9 cellular contexts compared by ENCODE assay signal in the genomic region with DNA sequence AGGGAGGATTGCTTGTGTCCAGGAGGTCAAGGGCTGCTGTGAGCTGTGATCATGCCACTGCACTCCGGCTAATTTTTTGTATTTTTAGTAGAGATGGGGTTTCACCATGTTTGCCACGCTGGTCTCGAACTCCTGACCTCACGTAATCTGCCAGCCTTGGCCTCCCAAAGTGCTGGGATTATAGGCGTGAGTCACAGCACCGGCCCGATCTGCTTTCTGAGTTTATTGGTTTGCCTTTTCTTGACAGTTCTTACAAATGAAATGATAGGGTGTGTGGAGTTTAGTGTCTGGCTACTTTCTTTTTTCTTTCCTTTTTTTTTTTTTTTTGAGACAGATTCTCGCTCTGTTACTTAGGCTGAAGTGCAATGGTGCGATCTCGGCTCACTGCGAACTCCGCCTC. TPM values are rescaled to one million over a fixed set of nuclear protein-coding genes. Genes with fewer than 3 reads are reported as not detected.
DNase-seq lines count a peak whose midpoint lies in the region; ATAC-seq, FAIRE-seq and TF ChIP-seq lines count a peak whose summit lies in the region.
"Had no signal": no experiment of that assay in that cellular context is flagged by ENCODE, and none has a peak within 500 bp of the region (broad histone marks: within the 10 kb centered on the region; RNA-seq: fewer than 3 reads in every experiment).

No MANE protein-coding gene starts in this region.

- CTCF ChIA-PET in OCI-LY7 (lab: Charles Lee; ENCODE audit: unreplicated experiment) (no interaction called here), endothelial cell of umbilical vein (lab: Charles Lee) (interaction anchor here (0.6 to 2.1 kb wide), 3 partner anchors 10 to 55 kb away, joined by 3 to 18 read pairs (median 3); no protein-coding TSS in a partner anchor)

- H3K4me2 ChIP-seq in DOHH2 (ENCODE audit: low read length) (peak overlapping the region; percentile 78), OCI-LY7 (ENCODE audit: low read length) (peak overlapping the region; percentile 68), endothelial cell of umbilical vein (ENCODE audit: insufficient read depth, low read length) (peak overlapping the region; percentile 83)

- WGBS in prostate gland = 61% methylated on average over 12 of the region's 12 CpGs

- no peak overlapping the region for H3K9ac ChIP-seq in endothelial cell of umbilical vein (replicated peaks; ENCODE audit: extremely low read depth, insufficient read depth, low read length)

- DNase-seq in OCI-LY7 (ENCODE audit: low spot score) (no peak), endothelial cell of umbilical vein (ENCODE audit: low read depth, low spot score) (no peak), prostate gland (ENCODE audit: low spot score) (no peak), urothelium cell line (ENCODE audit: low spot score) (no peak)
- DNase-seq: NCI-H187 treated with DMSO at 0.1 percent for 48 hours had no signal

- FAIRE-seq in endothelial cell of umbilical vein (lab: Jason Lieb, UNC) = no peak
- no peak for FAIRE-seq in urothelium cell line (lab: Jason Lieb, UNC)

- no peak for TF ChIP-seq CTCF in DOHH2 (IDR thresholded peaks at IDR 0.05; ENCODE audit: low read depth, low read length, poor library complexity, severe bottlenecking)
- TF ChIP-seq CTCF in OCI-LY7 (conservative IDR thresholded peaks at IDR 0.05; ENCODE audit: low read length) = no peak
- no peak for TF ChIP-seq CTCF in endothelial cell of umbilical vein (IDR thresholded peaks at IDR 0.05; ENCODE audit: extremely low read depth in 1 of 2, insufficient read depth in 1 of 2, low read depth in 1 of 2, low read length in 2 of 2)
- TF ChIP-seq CTCF in prostate gland (IDR thresholded peaks at IDR 0.05) = no peak

- no peak overlapping the region for H3K27ac ChIP-seq in DOHH2 (ENCODE audit: low read depth, low read length)
- H3K27ac ChIP-seq in OCI-LY7 (ENCODE audit: low read depth, low read length, poor library complexity, severe bottlenecking) = no peak overlapping the region
- H3K27ac ChIP-seq in endothelial cell of umbilical vein (ENCODE audit: insufficient read depth, low read depth, low read length) = no peak overlapping the region
- peak overlapping the region in 1 of 2 donors; percentile 58 for H3K27ac ChIP-seq in prostate gland

- H3K4me3 ChIP-seq in DOHH2 (ENCODE audit: low read length) (peak overlapping the region; percentile 89), OCI-LY7 (ENCODE audit: low read depth, low read length, poor library complexity, severe bottlenecking) (peak overlapping the region; percentile 81), endothelial cell of umbilical vein (replicated peaks in 1 of 3; ENCODE audit: insufficient read depth in 1 of 3, low read depth in 1 of 3, low read length in 3 of 3) (peak overlapping the region in 2 of 3 experiments; percentile 80 to 87), prostate gland (peak overlapping the region; percentile 63 to 70)

- intact Hi-C loops in OCI-LY7 (cut with micrococcal nuclease; ENCODE audit: unreplicated experiment) = no loop called here
- intact Hi-C loops in endothelial cell of umbilical vein (cut with micrococcal nuclease) = loop anchor here (2.0 to 5.0 kb wide), 2 partner anchors 50 to 60 kb away; no protein-coding TSS in a partner anchor
- intact Hi-C loops in prostate gland (cut with DNase I) = no loop called here

- H3K79me2 ChIP-seq in DOHH2 (ENCODE audit: control insufficient read depth, low read length) (peaks cover 33% of the 10 kb centered on the region), OCI-LY7 (ENCODE audit: insufficient read depth, low read depth, low read length) (peaks cover 5% of the 10 kb centered on the region; the same call in 1 of the 2 replicates), endothelial cell of umbilical vein (ENCODE audit: control insufficient read depth, insufficient read depth, low read length) (peaks cover 2% of the 10 kb centered on the region)

- H3K9me2 ChIP-seq in DOHH2 (replicated peaks; ENCODE audit: control insufficient read depth, low read length) = no peaks in the 10 kb centered on the region
- H3K9me2 ChIP-seq in OCI-LY7 (ENCODE audit: insufficient read depth, low read length) = no peaks in the 10 kb centered on the region

- no peaks in the 10 kb centered on the region for H3K9me3 ChIP-seq in DOHH2 (ENCODE audit: control insufficient read depth, insufficient read depth, low read length)
- no peaks in the 10 kb centered on the region for H3K9me3 ChIP-seq in OCI-LY7 (ENCODE audit: low read length)
- H3K9me3 ChIP-seq in endothelial cell of umbilical vein (replicated peaks; ENCODE audit: control insufficient read depth, insufficient read depth, low read length) = no peaks in the 10 kb centered on the region
- H3K9me3 ChIP-seq in prostate gland = no peaks in the 10 kb centered on the region

- H3F3A ChIP-seq in DOHH2 (ENCODE audit: control insufficient read depth, insufficient read depth) = peaks cover 3% of the 10 kb centered on the region; the same call in 1 of the 2 replicates

- dilution Hi-C loops in endothelial cell of umbilical vein (cut with MboI; ENCODE audit: extremely low pct_ligation_motif_present, low sequenced_read_pairs) = no loop called here

- no peaks in the 10 kb centered on the region for H3K9me1 ChIP-seq in endothelial cell of umbilical vein (replicated peaks; ENCODE audit: control insufficient read depth, extremely low read depth, insufficient read depth, low read length)

- BruUV-seq in OCI-LY7 (replicated peaks; lab: Mats Ljungman, UMichigan) = no TSS peak
- BruUV-seq in endothelial cell of umbilical vein (replicated peaks; lab: Mats Ljungman, UMichigan) = no TSS peak

- H4K20me1 ChIP-seq in DOHH2 (ENCODE audit: control insufficient read depth, insufficient read depth, low read depth, low read length) (no peaks in the 10 kb centered on the region), OCI-LY7 (ENCODE audit: insufficient read depth, low read length) (no peaks in the 10 kb centered on the region), endothelial cell of umbilical vein (replicated peaks; ENCODE audit: control insufficient read depth, extremely low read depth, insufficient read depth, low read length) (no peaks in the 10 kb centered on the region)

- H2AFZ ChIP-seq in OCI-LY7 (ENCODE audit: low read length) (peak overlapping the region; percentile 57; the same call in 1 of the 2 replicates), endothelial cell of umbilical vein (ENCODE audit: low read depth, low read length) (peak overlapping the region; percentile 98)

- ATAC-seq in HG02981 (IDR thresholded peaks at IDR 0.05; ENCODE audit: unreplicated experiment) (no peak), GM19035 (IDR thresholded peaks at IDR 0.05; ENCODE audit: unreplicated experiment) (no peak), HG02885 (IDR thresholded peaks at IDR 0.05; ENCODE audit: poor library complexity, unreplicated experiment) (no peak)

- H3K27me3 ChIP-seq in DOHH2 (ENCODE audit: control insufficient read depth, low read length) = no peaks in the 10 kb centered on the region
- H3K27me3 ChIP-seq in endothelial cell of umbilical vein (ENCODE audit: control insufficient read depth in 2 of 2, insufficient read depth in 2 of 2, low read length in 2 of 2) = no peaks in the 10 kb centered on the region
- no peaks in the 10 kb centered on the region for H3K27me3 ChIP-seq in prostate gland (replicated peaks; ENCODE audit: insufficient read depth)

- peaks cover 24% of the 10 kb centered on the region for H3K4me1 ChIP-seq in DOHH2 (ENCODE audit: control insufficient read depth, low read length)
- H3K4me1 ChIP-seq in OCI-LY7 (ENCODE audit: insufficient read depth, low read length, poor library complexity, severe bottlenecking) = peaks cover 22% of the 10 kb centered on the region
- H3K4me1 ChIP-seq in endothelial cell of umbilical vein (ENCODE audit: control insufficient read depth, extremely low read depth, insufficient read depth, low read length) = peaks cover 7% of the 10 kb centered on the region
- no peaks in the 10 kb centered on the region for H3K4me1 ChIP-seq in prostate gland (replicated peaks)

- POLR2A ChIA-PET in OCI-LY7 (lab: Charles Lee) = interaction anchor here (1.0 to 1.4 kb wide), 3 partner anchors 28 to 55 kb away, joined by 3 read pairs; no protein-coding TSS in a partner anchor
- POLR2A ChIA-PET in endothelial cell of umbilical vein (lab: Charles Lee) = interaction anchor here (0.6 to 1.4 kb wide), 2 partner anchors 163 to 278 kb away, joined by 4 to 5 read pairs; partner anchors contain the start of gene SMIM7

- TF ChIP-seq POLR2A in endothelial cell of umbilical vein (IDR thresholded peaks at IDR 0.05; ENCODE audit: low read depth, low read length) (no peak), prostate gland (IDR thresholded peaks at IDR 0.05) (no peak)

- peaks cover 8% of the 10 kb centered on the region for H3K36me3 ChIP-seq in DOHH2 (ENCODE audit: control insufficient read depth, low read length)
- peaks cover 6% of the 10 kb centered on the region for H3K36me3 ChIP-seq in OCI-LY7 (ENCODE audit: insufficient read depth, low read length)
- H3K36me3 ChIP-seq in endothelial cell of umbilical vein (ENCODE audit: control insufficient read depth in 2 of 2, extremely low read depth in 1 of 2, insufficient read depth in 2 of 2, low read length in 2 of 2) = no peaks in the 10 kb centered on the region
- H3K36me3 ChIP-seq in prostate gland = no peaks in the 10 kb centered on the region

RNA-seq across cellular contexts. Expression of gene C19orf44, which starts 0.8 kb away (rescaled TPM):
- 5.2 and 6.8 TPM in 2 replicates for total RNA-seq in OCI-LY7 (2014; rRNA removed; shearing (Covaris generic))
- total RNA-seq in OCI-LY7 (2022) (7.6 and 8.4 TPM in 2 replicates), endothelial cell of umbilical vein (4.3 and 4.8 TPM in 2 replicates), prostate gland (10 to 100 TPM in 1 of 2 donors, 1 to 10 TPM in 1; 8.0 to 13.7 TPM)
- 2.8 and 3.5 TPM in 2 replicates for polyA plus RNA-seq in endothelial cell of umbilical vein
- 3.2 and 3.5 TPM in 2 replicates for polyA plus RNA-seq in endothelial cell of umbilical vein (2011; cell fraction: cytosol; rRNA removed)
- 7.7 and 8.4 TPM in 2 replicates for polyA plus RNA-seq in endothelial cell of umbilical vein (2011; cell fraction: nucleus; rRNA removed)
- polyA plus RNA-seq in endothelial cell of umbilical vein (2012) = 2.6 and 4.2 TPM in 2 replicates
- 1.4 TPM in 2 replicates for polyA minus RNA-seq in endothelial cell of umbilical vein
- 5.8 TPM for polyA minus RNA-seq in endothelial cell of umbilical vein (2011; cell fraction: cytosol; rRNA and poly(A)+ RNA removed)
- polyA minus RNA-seq in endothelial cell of umbilical vein (2011; cell fraction: nucleus; rRNA and poly(A)+ RNA removed) = 2.3 and 2.6 TPM in 2 replicates

RNA-seq across cellular contexts. Expression of gene CALR3, which starts 1.1 kb away (rescaled TPM):
- total RNA-seq in OCI-LY7 (2014; rRNA removed; shearing (Covaris generic)) = not detected in 2 replicates
- not detected in 2 replicates for total RNA-seq in OCI-LY7 (2022)
- total RNA-seq in endothelial cell of umbilical vein = not detected in 2 replicates
- not detected in 2 replicates for polyA plus RNA-seq in endothelial cell of umbilical vein
- not detected in 2 replicates for polyA plus RNA-seq in endothelial cell of umbilical vein (2011; cell fraction: cytosol; rRNA removed)
- not detected in 2 replicates for polyA plus RNA-seq in endothelial cell of umbilical vein (2011; cell fraction: nucleus; rRNA removed)
- not detected in 2 replicates for polyA plus RNA-seq in endothelial cell of umbilical vein (2012)
- polyA minus RNA-seq in endothelial cell of umbilical vein = not detected in 2 replicates
- not detected for polyA minus RNA-seq in endothelial cell of umbilical vein (2011; cell fraction: cytosol; rRNA and poly(A)+ RNA removed)
- polyA minus RNA-seq in endothelial cell of umbilical vein (2011; cell fraction: nucleus; rRNA and poly(A)+ RNA removed) = not detected in 2 replicates
- total RNA-seq in prostate gland = 10 to 100 TPM in 1 of 2 donors, under 1 TPM in 1; 0.91 to 10.1 TPM

RNA-seq across cellular contexts. Expression of gene EPS15L1, which starts 25.3 kb away (rescaled TPM):
- total RNA-seq in OCI-LY7 (2014; rRNA removed; shearing (Covaris generic)) = 22.4 and 28.1 TPM in 2 replicates
- 67.0 and 67.1 TPM in 2 replicates for total RNA-seq in OCI-LY7 (2022)
- 31.2 and 38.8 TPM in 2 replicates for total RNA-seq in endothelial cell of umbilical vein
- 14.5 and 16.5 TPM in 2 replicates for polyA plus RNA-seq in endothelial cell of umbilical vein
- 13.2 and 14.2 TPM in 2 replicates for polyA plus RNA-seq in endothelial cell of umbilical vein (2011; cell fraction: cytosol; rRNA removed)
- 29.6 and 31.8 TPM in 2 replicates for polyA plus RNA-seq in endothelial cell of umbilical vein (2011; cell fraction: nucleus; rRNA removed)
- polyA plus RNA-seq in endothelial cell of umbilical vein (2012) = 28.2 and 29.0 TPM in 2 replicates
- 19.2 and 21.6 TPM in 2 replicates for polyA minus RNA-seq in endothelial cell of umbilical vein
- 12.3 TPM for polyA minus RNA-seq in endothelial cell of umbilical vein (2011; cell fraction: cytosol; rRNA and poly(A)+ RNA removed)
- polyA minus RNA-seq in endothelial cell of umbilical vein (2011; cell fraction: nucleus; rRNA and poly(A)+ RNA removed) = 36.1 TPM in 2 replicates
- total RNA-seq in prostate gland = 10 to 100 TPM; 18.4 to 30.4 TPM

RNA-seq across cellular contexts. Expression of gene CHERP, which starts 45.2 kb away (rescaled TPM):
- 14.6 and 15.6 TPM in 2 replicates for total RNA-seq in OCI-LY7 (2014; rRNA removed; shearing (Covaris generic))
- 87.1 and 87.2 TPM in 2 replicates for total RNA-seq in OCI-LY7 (2022)
- 53.9 and 54.5 TPM in 2 replicates for total RNA-seq in endothelial cell of umbilical vein
- polyA plus RNA-seq in endothelial cell of umbilical vein = 8.9 and 10.6 TPM in 2 replicates
- 9.2 and 10.2 TPM in 2 replicates for polyA plus RNA-seq in endothelial cell of umbilical vein (2011; cell fraction: cytosol; rRNA removed)
- polyA plus RNA-seq in endothelial cell of umbilical vein (2011; cell fraction: nucleus; rRNA removed) = 33.7 and 36.8 TPM in 2 replicates
- 21.0 and 24.1 TPM in 2 replicates for polyA plus RNA-seq in endothelial cell of umbilical vein (2012)
- 10.4 and 13.1 TPM in 2 replicates for polyA minus RNA-seq in endothelial cell of umbilical vein
- 21.3 TPM for polyA minus RNA-seq in endothelial cell of umbilical vein (2011; cell fraction: cytosol; rRNA and poly(A)+ RNA removed)
- 23.6 and 33.1 TPM in 2 replicates for polyA minus RNA-seq in endothelial cell of umbilical vein (2011; cell fraction: nucleus; rRNA and poly(A)+ RNA removed)
- 10 to 100 TPM; 20.9 to 32.7 TPM for total RNA-seq in prostate gland
